Comparison of ENCODE assay signal across 2 cellular contexts in genomic region chr5:2916076-2916682, GRCh38.
TF ChIP-seq lines count a peak whose summit lies in the region.

No MANE protein-coding gene starts in this region.

TF ChIP-seq in HEK293, 187 proteins besides CTCF, POLR2A, EP300 and RAD21:
- TF ChIP-seq AEBP2 (tag by site-specific recombination; IDR thresholded peaks at IDR 0.05; ENCODE audit: borderline replicate concordance): no peak
- TF ChIP-seq PRDM1 (tag by site-specific recombination; IDR thresholded peaks at IDR 0.05): peak; percentile 49; the same call in 1 of the 2 replicates
TF ChIP-seq in HEK293: peak in this region for 1.

TF ChIP-seq in K562, 482 proteins besides CTCF, POLR2A, EP300 and RAD21:
- peak; percentile 90 for TF ChIP-seq ZNF512 (tag; IDR thresholded peaks at IDR 0.05)
- TF ChIP-seq TCF3 (CRISPR knock-in tag; IDR thresholded peaks at IDR 0.05): no peak
